22 cellular contexts compared by ENCODE assay signal in genomic region chr6:114288696-114289095, GRCh38. TPM values are rescaled to one million over a fixed set of nuclear protein-coding genes. Genes with fewer than 3 reads are reported as not detected.
DNase-seq lines count a peak whose midpoint lies in the region; ATAC-seq and TF ChIP-seq lines count a peak whose summit lies in the region.
"Had no signal": no experiment of that assay in that cellular context is flagged by ENCODE, and none has a peak within 500 bp of the region (broad histone marks: within the 10 kb centered on the region; RNA-seq: fewer than 3 reads in every experiment).

No MANE protein-coding gene starts in this region.

- ATAC-seq in upper lobe of right lung: no peak
- no peak for ATAC-seq in heart right ventricle
- ATAC-seq: A549 had no signal

- 56 to 60% methylated on average over 2 of the region's 2 CpGs for WGBS in heart right ventricle, 2 donors

- DNase-seq in LHCN-M2 (ENCODE audit: low read depth) (peak; percentile 48), foreskin melanocyte (peak; percentile 14), myocyte (ENCODE audit: low read depth) (peak; percentile 76), upper lobe of right lung (no peak), heart right ventricle (no peak), HAP-1 (ENCODE audit: low spot score in 2 of 2) (no peak)
- DNase-seq: BE2C, DMS53, GDM1, KBM-7, NCI-H1092 treated with DMSO at 0.1 percent for 48 hours, NCI-H1436 treated with DMSO at 0.1 percent for 48 hours, NCI-H2029, NCI-H226, NCI-H510A treated with DMSO at 0.1 percent for 48 hours, NCI-H748 treated with DMSO at 0.1 percent for 48 hours, PC-9, RPMI8226, SHP77 had no signal

- H3K27ac ChIP-seq in temporal lobe (ENCODE audit: low read depth, low read length) (peak overlapping the region; percentile 60), upper lobe of right lung (no peak overlapping the region), heart right ventricle (no peak overlapping the region)
- H3K27ac ChIP-seq: A549, PC-9, SK-N-MC had no signal

- H3K36me3 ChIP-seq in upper lobe of right lung: no peaks in the 10 kb centered on the region
- no peaks in the 10 kb centered on the region for H3K36me3 ChIP-seq in heart right ventricle
- no peaks in the 10 kb centered on the region for H3K36me3 ChIP-seq in HAP-1 (replicated peaks)

- H3K4me1 ChIP-seq in upper lobe of right lung: no peaks in the 10 kb centered on the region
- H3K4me1 ChIP-seq in heart right ventricle: no peaks in the 10 kb centered on the region
- no peaks in the 10 kb centered on the region for H3K4me1 ChIP-seq in HAP-1
- H3K4me1 ChIP-seq: A549 had no signal

- H3K4me3 ChIP-seq in upper lobe of right lung (no peak overlapping the region), heart right ventricle (no peak overlapping the region), HAP-1 (no peak overlapping the region)
- H3K4me3 ChIP-seq: A549, PC-9, SK-N-MC had no signal

- in situ Hi-C loops in HAP-1 (cut with MboI; ENCODE audit: low sequenced_read_pairs): no loop called here

- no peaks in the 10 kb centered on the region for H3K27me3 ChIP-seq in upper lobe of right lung
- peaks cover 0 to 4% (median 0%) of the 10 kb centered on the region in 7 donors for H3K27me3 ChIP-seq in heart right ventricle
- no peaks in the 10 kb centered on the region for H3K27me3 ChIP-seq in HAP-1 (ENCODE audit: low read depth)
- H3K27me3 ChIP-seq: BE2C had no signal

- intact Hi-C loops in upper lobe of right lung (cut with DNase I): no loop called here
- intact Hi-C loops in heart right ventricle (cut with DNase I): no loop called here

- TF ChIP-seq CTCF in upper lobe of right lung (IDR thresholded peaks at IDR 0.05): no peak
- no peak for TF ChIP-seq CTCF in heart right ventricle (IDR thresholded peaks at IDR 0.05)

- no peaks in the 10 kb centered on the region for H3K9me3 ChIP-seq in upper lobe of right lung
- H3K9me3 ChIP-seq in heart right ventricle: no peaks in the 10 kb centered on the region
- no peaks in the 10 kb centered on the region for H3K9me3 ChIP-seq in HAP-1
- H3K9me3 ChIP-seq: A549, BE2C had no signal

RNA-seq across cellular contexts. Expression of gene HS3ST5, which starts 54.1 kb away (rescaled TPM):
- total RNA-seq in LHCN-M2 (2014; rRNA removed) (0.11 TPM in 1 of 2 replicates, not detected in the other), myocyte (0.36 and 0.62 TPM in 2 replicates), temporal lobe (17.2 TPM), upper lobe of right lung (not detected), heart right ventricle (not detected)
- polyA plus RNA-seq in LHCN-M2 (2012): 0.34 TPM
- 0.97 TPM for polyA plus RNA-seq in myocyte (2012)
- not detected for polyA plus RNA-seq in heart right ventricle
- polyA plus RNA-seq: A549 had no signal

Comparison
In these comparisons a context has a peak if more than half of its experiments do, and no peak if none do; other contexts are left out.
1. DNase-seq: peak in LHCN-M2 (single experiment), foreskin melanocyte (single experiment) and myocyte (single experiment); none in upper lobe of right lung (single experiment), heart right ventricle (0 of 2) and HAP-1 (0 of 2).
2. RNA of gene HS3ST5, which starts 54.1 kb away (total RNA-seq): 17.2 TPM in temporal lobe (single experiment); 0.36 to 0.62 TPM in myocyte, 0.11 TPM in LHCN-M2, not detected in upper lobe of right lung (single experiment) and not detected in heart right ventricle; every median in the first group is over 10 times any median in the second.